Comparison of ENCODE assay signal across 10 cellular contexts in the genomic region with DNA sequence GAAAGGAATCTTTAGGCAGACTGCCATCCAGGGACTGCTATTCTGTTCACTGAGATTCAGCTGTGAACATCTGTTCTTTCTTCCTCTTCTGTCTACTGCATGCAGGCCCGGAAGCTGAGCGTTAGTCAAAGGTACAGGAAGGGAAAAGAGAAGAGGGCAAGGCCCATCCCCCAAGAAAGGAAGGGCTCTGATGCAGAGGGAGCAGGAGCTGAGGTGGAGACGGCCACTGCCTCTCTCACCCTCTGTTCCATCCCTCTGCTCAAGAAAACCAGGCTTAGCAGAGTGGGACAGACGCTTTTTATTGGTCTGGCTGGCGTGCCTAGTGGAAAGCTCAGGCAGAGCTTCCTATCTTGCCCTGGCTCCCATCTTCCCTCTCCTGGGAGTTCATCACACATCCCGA. TPM values are rescaled to one million over a fixed set of nuclear protein-coding genes. Genes with fewer than 3 reads are reported as not detected.
DNase-seq lines count a peak whose midpoint lies in the region; ATAC-seq, FAIRE-seq and TF ChIP-seq lines count a peak whose summit lies in the region.
"Had no signal": no experiment of that assay in that cellular context is flagged by ENCODE, and none has a peak within 500 bp of the region (broad histone marks: within the 10 kb centered on the region; RNA-seq: fewer than 3 reads in every experiment).

No MANE protein-coding gene starts in this region.

- peaks cover 2% of the 10 kb centered on the region for H3K9me3 Mint-ChIP-seq in activated CD4-positive, alpha-beta T cell treated with anti-CD3 and anti-CD28 coated beads, Interleukin-2, amount 10 ng/mL, durations not matched to agents 7 days and 5 days
- H3K9me3 Mint-ChIP-seq: activated T-helper 2 cell treated with anti-CD3 and anti-CD28 coated beads, Interferon-gamma antibody, Interleukin-2, Interleukin-4, amounts not matched to agents 10 μg/mL and 5 μg/mL and 100 μg/mL, durations not matched to agents 14 hours and 24 hours and 36 hours had no signal

- DNase-seq in activated CD4-positive, alpha-beta T cell treated with anti-CD3 and anti-CD28 coated beads, Interleukin-2, amount 10 ng/mL, durations not matched to agents 7 days and 5 days, result peak; percentile 27
- no peak for DNase-seq in activated CD4-positive, alpha-beta T cell treated with anti-CD3 and anti-CD28 coated beads for 4 hours
- DNase-seq in OCI-LY7 (ENCODE audit: low spot score) (peak; percentile 79), fibroblast of lung (ENCODE audit: low read depth in 2 of 2) (peak in 1 of 2 donors; percentile 19), smooth muscle cell (lab: John Stamatoyannopoulos, UW; ENCODE audit: unreplicated experiment) (no peak), small intestine (no peak)
- DNase-seq: NCI-H446 had no signal

- BruUV-seq in OCI-LY7 (replicated peaks; lab: Mats Ljungman, UMichigan), result TSS peak; percentile 92

- WGBS in smooth muscle cell (ENCODE audit: low lambda C conversion rate), result 39% methylated on average over 6 of the region's 6 CpGs
- WGBS in small intestine, 3 donors, result 68 to 84% (median 83%) methylated on average over 5 to 6 of the region's 6 CpGs

- peak overlapping the region; percentile 0 for H3K4me3 Mint-ChIP-seq in activated CD4-positive, alpha-beta T cell treated with anti-CD3 and anti-CD28 coated beads, Interleukin-2, amount 10 ng/mL, durations not matched to agents 7 days and 5 days

- H3K4me3 ChIP-seq in OCI-LY7 (ENCODE audit: low read depth, low read length, poor library complexity, severe bottlenecking) (peak overlapping the region; percentile 46), fibroblast of lung (replicated peaks in 1 of 4; ENCODE audit: control extremely low read depth in 1 of 4, insufficient read depth in 1 of 4, low read depth in 3 of 4, low read length in 4 of 4) (no peak overlapping the region), smooth muscle cell (no peak overlapping the region), small intestine (ENCODE audit: low read depth in 1 of 2, low read length in 2 of 2) (no peak overlapping the region)

- H3K36me3 ChIP-seq in OCI-LY7 (ENCODE audit: insufficient read depth, low read length) (peaks cover 28% of the 10 kb centered on the region), fibroblast of lung (ENCODE audit: control insufficient read depth, insufficient read depth, low read length) (no peaks in the 10 kb centered on the region), smooth muscle cell (ENCODE audit: low read depth) (no peaks in the 10 kb centered on the region), small intestine (ENCODE audit: control insufficient read depth in 2 of 2, insufficient read depth in 2 of 2, low read length in 2 of 2) (peaks cover 3 to 11% of the 10 kb centered on the region in 2 donors)

- TF ChIP-seq CTCF in OCI-LY7 (conservative IDR thresholded peaks at IDR 0.05; ENCODE audit: low read length) (no peak), fibroblast of lung (conservative IDR thresholded peaks at IDR 0.05 in 1 of 2, IDR thresholded peaks at IDR 0.05 in 1 of 2; ENCODE audit: low read depth in 1 of 2, low read length in 2 of 2) (no peak), smooth muscle cell (IDR thresholded peaks at IDR 0.05; ENCODE audit: borderline replicate concordance, insufficient read depth, poor library complexity, severe bottlenecking) (no peak)

- H3K27ac ChIP-seq in OCI-LY7 (ENCODE audit: low read depth, low read length, poor library complexity, severe bottlenecking) (peak overlapping the region; percentile 70), fibroblast of lung (ENCODE audit: insufficient read depth, low read length) (peak overlapping the region; percentile 30), smooth muscle cell (ENCODE audit: low read depth) (peak overlapping the region; percentile 94), small intestine (ENCODE audit: low read depth in 1 of 2, low read length in 1 of 2) (no peak overlapping the region)

- H3K9ac ChIP-seq in fibroblast of lung (ENCODE audit: insufficient read depth, low read length) (no peak overlapping the region), smooth muscle cell (ENCODE audit: low read depth) (peak overlapping the region; percentile 69)

- H3K27me3 ChIP-seq in fibroblast of lung (ENCODE audit: control insufficient read depth, insufficient read depth, low read length) (no peaks in the 10 kb centered on the region), smooth muscle cell (ENCODE audit: low read depth) (no peaks in the 10 kb centered on the region), small intestine (ENCODE audit: control insufficient read depth in 2 of 2, insufficient read depth in 2 of 2, low read length in 2 of 2) (no peaks in the 10 kb centered on the region)

- H2AFZ ChIP-seq in OCI-LY7 (ENCODE audit: low read length), result no peak overlapping the region; the same call in 1 of the 2 replicates
- no peak overlapping the region for H2AFZ ChIP-seq in fibroblast of lung (ENCODE audit: low read length)
- no peak overlapping the region for H2AFZ ChIP-seq in smooth muscle cell (ENCODE audit: low read depth)

- no peaks in the 10 kb centered on the region for H3K9me2 ChIP-seq in OCI-LY7 (ENCODE audit: insufficient read depth, low read length)

- H3K4me1 ChIP-seq in OCI-LY7 (ENCODE audit: insufficient read depth, low read length, poor library complexity, severe bottlenecking) (peaks cover 52% of the 10 kb centered on the region), fibroblast of lung (ENCODE audit: control insufficient read depth, extremely low read depth, insufficient read depth, low read length) (peaks cover 35% of the 10 kb centered on the region), smooth muscle cell (ENCODE audit: low read depth) (peaks cover 21% of the 10 kb centered on the region), small intestine (ENCODE audit: control insufficient read depth in 2 of 2, insufficient read depth in 1 of 2, low read depth in 1 of 2, low read length in 1 of 2) (peaks cover 4 to 8% of the 10 kb centered on the region in 2 donors)

- FAIRE-seq in small intestine (lab: Jason Lieb, UNC), result no peak

- H3K27ac Mint-ChIP-seq in activated CD4-positive, alpha-beta T cell treated with anti-CD3 and anti-CD28 coated beads, Interleukin-2, amount 10 ng/mL, durations not matched to agents 7 days and 5 days, result peak overlapping the region; percentile 87
- H3K27ac Mint-ChIP-seq: activated T-helper 2 cell treated with anti-CD3 and anti-CD28 coated beads, Interferon-gamma antibody, Interleukin-2, Interleukin-4, amounts not matched to agents 10 μg/mL and 5 μg/mL and 100 μg/mL, durations not matched to agents 14 hours and 24 hours and 36 hours had no signal

- H4K20me1 ChIP-seq in OCI-LY7 (ENCODE audit: insufficient read depth, low read length), result no peaks in the 10 kb centered on the region
- H4K20me1 ChIP-seq in fibroblast of lung (ENCODE audit: control insufficient read depth, extremely low read depth, insufficient read depth, low read length), result no peaks in the 10 kb centered on the region
- peaks cover 8% of the 10 kb centered on the region for H4K20me1 ChIP-seq in smooth muscle cell (ENCODE audit: low read depth)

- intact Hi-C loops in OCI-LY7 (cut with micrococcal nuclease; ENCODE audit: unreplicated experiment), result loop anchor here (2.0 to 10.0 kb wide), 3 partner anchors 39 to 389 kb away; a partner anchor contains a TSS

- no peaks in the 10 kb centered on the region for H3K79me2 ChIP-seq in OCI-LY7 (ENCODE audit: insufficient read depth, low read depth, low read length)
- H3K79me2 ChIP-seq in fibroblast of lung (ENCODE audit: control insufficient read depth, insufficient read depth, low read length), result peaks cover 4% of the 10 kb centered on the region
- H3K79me2 ChIP-seq in smooth muscle cell (ENCODE audit: low read depth), result peaks cover 29% of the 10 kb centered on the region

- H3K4me1 Mint-ChIP-seq in activated CD4-positive, alpha-beta T cell treated with anti-CD3 and anti-CD28 coated beads, Interleukin-2, amount 10 ng/mL, durations not matched to agents 7 days and 5 days, result peaks cover 53% of the 10 kb centered on the region

- ATAC-seq in GM18868 (IDR thresholded peaks at IDR 0.05; ENCODE audit: unreplicated experiment) (no peak), HG02759 (IDR thresholded peaks at IDR 0.05; ENCODE audit: unreplicated experiment) (no peak)

- no peaks in the 10 kb centered on the region for H3K9me3 ChIP-seq in OCI-LY7 (ENCODE audit: low read length)
- no peaks in the 10 kb centered on the region for H3K9me3 ChIP-seq in fibroblast of lung (ENCODE audit: control insufficient read depth, insufficient read depth, low read depth, low read length)
- H3K9me3 ChIP-seq in smooth muscle cell (replicated peaks; ENCODE audit: low read depth), result no peaks in the 10 kb centered on the region
- no peaks in the 10 kb centered on the region for H3K9me3 ChIP-seq in small intestine (ENCODE audit: control insufficient read depth, low read depth)

- POLR2A ChIA-PET in activated CD4-positive, alpha-beta T cell treated with anti-CD3 and anti-CD28 coated beads, Interleukin-2, amount 10 ng/mL, durations not matched to agents 7 days and 5 days (lab: Charles Lee), result no interaction called here
- POLR2A ChIA-PET in OCI-LY7 (lab: Charles Lee), result interaction anchor here (0.9 to 5.6 kb wide), 15 partner anchors 9 to 156 kb away, joined by 3 to 58 read pairs (median 5); a partner anchor contains a TSS

- CTCF ChIA-PET in activated CD4-positive, alpha-beta T cell treated with anti-CD3 and anti-CD28 coated beads, Interleukin-2, amount 10 ng/mL, durations not matched to agents 7 days and 5 days (lab: Charles Lee), result interaction anchor here (0.8 to 7.6 kb wide), 17 partner anchors 9 to 466 kb away, joined by 3 to 88 read pairs (median 3); a partner anchor contains a TSS
- CTCF ChIA-PET in OCI-LY7 (lab: Charles Lee; ENCODE audit: unreplicated experiment), result interaction anchor here (1.0 to 7.1 kb wide), 5 partner anchors 12 to 105 kb away, joined by 3 to 99 read pairs (median 13); a partner anchor contains a TSS

- H3K27me3 Mint-ChIP-seq in activated CD4-positive, alpha-beta T cell treated with anti-CD3 and anti-CD28 coated beads, Interleukin-2, amount 10 ng/mL, durations not matched to agents 7 days and 5 days, result no peaks in the 10 kb centered on the region

- peak overlapping the region; percentile 55 for H3K4me2 ChIP-seq in OCI-LY7 (ENCODE audit: low read length)
- H3K4me2 ChIP-seq in fibroblast of lung (ENCODE audit: extremely low read depth, insufficient read depth, low read length), result no peak overlapping the region
- peak overlapping the region; percentile 73 for H3K4me2 ChIP-seq in smooth muscle cell

- H3K36me3 Mint-ChIP-seq in activated CD4-positive, alpha-beta T cell treated with anti-CD3 and anti-CD28 coated beads, Interleukin-2, amount 10 ng/mL, durations not matched to agents 7 days and 5 days (ENCODE audit: low read depth), result peaks cover 26% of the 10 kb centered on the region

- H3F3A ChIP-seq in smooth muscle cell (ENCODE audit: low read depth), result peaks cover 24% of the 10 kb centered on the region

RNA-seq across cellular contexts. Expression of a gene that starts 57.5 kb away (rescaled TPM):
- 10 to 100 TPM; 60.8 to 70.5 TPM for total RNA-seq in activated CD4-positive, alpha-beta T cell treated with anti-CD3 and anti-CD28 coated beads, Interleukin-2, amount 10 ng/mL, durations not matched to agents 7 days and 5 days
- 36.6 and 51.3 TPM in 2 replicates for total RNA-seq in OCI-LY7 (2014; rRNA removed; shearing (Covaris generic))
- 73.9 and 82.1 TPM in 2 replicates for total RNA-seq in OCI-LY7 (2022)
- 34.4 and 35.5 TPM in 2 replicates for total RNA-seq in fibroblast of lung
- polyA plus RNA-seq in fibroblast of lung, result 125 and 140 TPM in 2 replicates
- polyA plus RNA-seq in fibroblast of lung (2012), result 96.9 and 99.0 TPM in 2 replicates
- polyA minus RNA-seq in fibroblast of lung (ENCODE audit: low replicate concordance), result 62.6 and 168 TPM in 2 replicates
- 140 and 154 TPM in 2 replicates for total RNA-seq in smooth muscle cell
- polyA plus RNA-seq in smooth muscle cell, result 145 and 159 TPM in 2 replicates
- polyA plus RNA-seq in small intestine, result 10 to 100 TPM; 66.0 to 73.1 (median 67.6) TPM

Comparison
In these comparisons a context has a peak if more than half of its experiments do, and no peak if none do; other contexts are left out.
1. DNase-seq: peak in activated CD4-positive, alpha-beta T cell treated with anti-CD3 and anti-CD28 coated beads, Interleukin-2, amount 10 ng/mL, durations not matched to agents 7 days and 5 days (single experiment) and OCI-LY7 (single experiment); none in activated CD4-positive, alpha-beta T cell treated with anti-CD3 and anti-CD28 coated beads for 4 hours (0 of 2), smooth muscle cell (single experiment) and small intestine (single experiment).
2. H3K27ac ChIP-seq: peak in OCI-LY7 (single experiment), fibroblast of lung (single experiment) and smooth muscle cell (single experiment); none in small intestine (0 of 2).